1 cellular context compared by ENCODE assay signal in the genomic region with DNA sequence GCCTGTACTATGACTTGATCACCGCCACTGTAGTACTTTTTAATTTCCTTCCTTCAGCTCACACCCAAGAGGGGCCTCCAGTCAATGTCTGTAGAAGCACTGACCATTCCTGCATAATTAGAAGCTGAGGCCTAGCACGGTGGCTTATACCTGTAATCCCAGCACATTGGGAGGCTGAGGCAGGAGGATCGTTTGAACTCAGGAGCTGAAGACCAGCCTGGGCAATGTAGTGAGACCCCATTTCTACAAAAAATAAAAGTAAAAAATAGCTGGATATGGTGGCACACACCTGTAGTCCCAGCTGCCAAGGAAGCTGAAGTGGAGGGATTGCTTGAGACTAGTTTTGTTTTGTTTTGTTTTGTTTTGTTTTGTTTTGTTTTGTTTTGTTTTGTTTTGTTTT.
A peak's percentile ranks its signal among the peaks of the same experiment; 100 is the strongest.
TF ChIP-seq lines count a peak whose summit lies in the region.

No MANE protein-coding gene starts in this region.

TF ChIP-seq in K562, 482 proteins besides CTCF, POLR2A, EP300 and RAD21:
- TF ChIP-seq ZNF121 (CRISPR knock-in tag; conservative IDR thresholded peaks at IDR 0.05) (peak; percentile 76), SRSF7 (optimal IDR thresholded peaks at IDR 0.05; ENCODE audit: low read depth, low read length) (no peak)
